24 cellular contexts compared by ENCODE assay signal in the genomic region with DNA sequence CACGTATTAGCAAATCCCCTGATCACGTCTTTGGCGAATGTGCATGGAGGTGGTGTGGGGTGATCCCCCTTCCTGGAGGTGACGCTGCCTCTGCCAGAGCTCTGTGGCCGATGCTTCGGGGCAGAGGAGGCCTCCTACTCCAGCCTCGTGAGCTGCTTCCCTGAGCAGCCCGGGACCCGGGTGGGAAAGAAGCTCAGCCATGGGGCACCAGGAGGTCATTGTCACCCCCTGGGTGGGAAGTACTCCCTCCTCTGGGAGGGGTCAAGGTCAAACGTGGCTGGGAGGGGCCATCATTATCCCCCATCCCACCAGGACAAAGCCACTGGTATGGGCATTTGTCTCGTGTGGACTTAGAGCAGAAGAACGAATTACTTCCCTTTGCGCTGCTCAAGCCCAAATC. TPM values are rescaled to one million over a fixed set of nuclear protein-coding genes. Genes with fewer than 3 reads are reported as not detected.
DNase-seq lines count a peak whose midpoint lies in the region; ATAC-seq and TF ChIP-seq lines count a peak whose summit lies in the region.
"Had no signal": no experiment of that assay in that cellular context is flagged by ENCODE, and none has a peak within 500 bp of the region (broad histone marks: within the 10 kb centered on the region; RNA-seq: fewer than 3 reads in every experiment).

No MANE protein-coding gene starts in this region.

- no peak for TF ChIP-seq POLR2A in suprapubic skin (IDR thresholded peaks at IDR 0.05)

- H3K27ac ChIP-seq in suprapubic skin = no peak overlapping the region
- H3K27ac ChIP-seq: HL-60, KMS-11, PC-9, SJSA1 had no signal

- no peak for TF ChIP-seq EP300 in suprapubic skin (IDR thresholded peaks at IDR 0.05)

- no peak overlapping the region for H3K4me3 Mint-ChIP-seq in activated CD8-positive, alpha-beta T cell treated with anti-CD3 and anti-CD28 coated beads for 36 hours
- H3K4me3 Mint-ChIP-seq in activated CD8-positive, alpha-beta T cell treated with anti-CD3 and anti-CD28 coated beads, Interleukin-2, amount 10 ng/mL, durations not matched to agents 7 days and 5 days = no peak overlapping the region
- H3K4me3 Mint-ChIP-seq in brain = no peak overlapping the region
- H3K4me3 Mint-ChIP-seq in stimulated activated effector memory CD8-positive, alpha-beta T cell treated with anti-CD3 and anti-CD28 coated beads, Interleukin-12 subunit alpha, Interleukin-12 subunit beta, amount 100 ng/mL, for 72 hours = no peak overlapping the region
- H3K4me3 Mint-ChIP-seq: CD4-positive, alpha-beta T cell; IgD-negative memory B cell had no signal

- no peak overlapping the region for H3K4me3 ChIP-seq in H7 (ENCODE audit: insufficient read depth, low read depth, low read length)
- H3K4me3 ChIP-seq in suprapubic skin = no peak overlapping the region
- H3K4me3 ChIP-seq: PC-9, SJSA1 had no signal

- H3K36me3 ChIP-seq in H7 (replicated peaks; ENCODE audit: control insufficient read depth, insufficient read depth, low read length) = no peaks in the 10 kb centered on the region
- H3K36me3 ChIP-seq in suprapubic skin = no peaks in the 10 kb centered on the region
- H3K36me3 ChIP-seq: SJSA1 had no signal

- H3K4me1 ChIP-seq in suprapubic skin = peaks cover 22% of the 10 kb centered on the region
- H3K4me1 ChIP-seq: SJSA1 had no signal

- H3K4me1 Mint-ChIP-seq in activated CD8-positive, alpha-beta T cell treated with anti-CD3 and anti-CD28 coated beads for 36 hours (ENCODE audit: low read depth) = no peaks in the 10 kb centered on the region
- H3K4me1 Mint-ChIP-seq in activated CD8-positive, alpha-beta T cell treated with anti-CD3 and anti-CD28 coated beads, Interleukin-2, amount 10 ng/mL, durations not matched to agents 7 days and 5 days (ENCODE audit: low read depth) = no peaks in the 10 kb centered on the region
- H3K4me1 Mint-ChIP-seq in brain = peaks cover 65% of the 10 kb centered on the region
- peaks cover 5% of the 10 kb centered on the region for H3K4me1 Mint-ChIP-seq in stimulated activated effector memory CD8-positive, alpha-beta T cell treated with anti-CD3 and anti-CD28 coated beads, Interleukin-12 subunit alpha, Interleukin-12 subunit beta, amount 100 ng/mL, for 72 hours
- H3K4me1 Mint-ChIP-seq: IgD-negative memory B cell had no signal

- no peaks in the 10 kb centered on the region for H3K27me3 Mint-ChIP-seq in activated CD8-positive, alpha-beta T cell treated with anti-CD3 and anti-CD28 coated beads for 36 hours
- H3K27me3 Mint-ChIP-seq in activated CD8-positive, alpha-beta T cell treated with anti-CD3 and anti-CD28 coated beads, Interleukin-2, amount 10 ng/mL, durations not matched to agents 7 days and 5 days (ENCODE audit: low read depth) = no peaks in the 10 kb centered on the region
- H3K27me3 Mint-ChIP-seq in brain = peaks cover 3% of the 10 kb centered on the region
- H3K27me3 Mint-ChIP-seq: CD4-positive, alpha-beta T cell; IgD-negative memory B cell had no signal

- H3K9me3 ChIP-seq in suprapubic skin = no peaks in the 10 kb centered on the region
- H3K9me3 ChIP-seq: SJSA1 had no signal

- H3K36me3 Mint-ChIP-seq in activated CD8-positive, alpha-beta T cell treated with anti-CD3 and anti-CD28 coated beads for 36 hours (ENCODE audit: low read depth) = peaks cover 31% of the 10 kb centered on the region
- H3K36me3 Mint-ChIP-seq in activated CD8-positive, alpha-beta T cell treated with anti-CD3 and anti-CD28 coated beads, Interleukin-2, amount 10 ng/mL, durations not matched to agents 7 days and 5 days (ENCODE audit: low read depth) = peaks cover 50% of the 10 kb centered on the region
- no peaks in the 10 kb centered on the region for H3K36me3 Mint-ChIP-seq in brain
- peaks cover 100% of the 10 kb centered on the region for H3K36me3 Mint-ChIP-seq in stimulated activated effector memory CD8-positive, alpha-beta T cell treated with anti-CD3 and anti-CD28 coated beads, Interleukin-12 subunit alpha, Interleukin-12 subunit beta, amount 100 ng/mL, for 72 hours

- H3K27me3 ChIP-seq in H7 (ENCODE audit: control insufficient read depth, insufficient read depth, low read length) (no peaks in the 10 kb centered on the region), suprapubic skin (no peaks in the 10 kb centered on the region)
- H3K27me3 ChIP-seq: SJSA1 had no signal

- no peak for TF ChIP-seq CTCF in activated CD8-positive, alpha-beta T cell treated with anti-CD3 and anti-CD28 coated beads for 36 hours (IDR thresholded peaks at IDR 0.05)
- no peak for TF ChIP-seq CTCF in brain (conservative IDR thresholded peaks at IDR 0.05)
- no peak for TF ChIP-seq CTCF in suprapubic skin (IDR thresholded peaks at IDR 0.05)

- no peak for ATAC-seq in activated CD8-positive, alpha-beta T cell treated with anti-CD3 and anti-CD28 coated beads for 36 hours
- ATAC-seq in activated CD8-positive, alpha-beta T cell treated with anti-CD3 and anti-CD28 coated beads, Interleukin-2, amount 10 ng/mL, durations not matched to agents 7 days and 5 days = no peak
- ATAC-seq in stimulated activated effector memory CD8-positive, alpha-beta T cell treated with anti-CD3 and anti-CD28 coated beads, Interleukin-12 subunit alpha, Interleukin-12 subunit beta, amount 100 ng/mL, for 72 hours = no peak
- ATAC-seq: HCT116 had no signal

- intact Hi-C loops in activated CD8-positive, alpha-beta T cell treated with anti-CD3 and anti-CD28 coated beads for 36 hours (cut with micrococcal nuclease) = no loop called here

- WGBS in suprapubic skin = 74% methylated on average over 10 of the region's 13 CpGs

- no peak for DNase-seq in activated CD8-positive, alpha-beta T cell treated with anti-CD3 and anti-CD28 coated beads for 36 hours
- no peak for DNase-seq in activated CD8-positive, alpha-beta T cell treated with anti-CD3 and anti-CD28 coated beads, Interleukin-2, amount 10 ng/mL, durations not matched to agents 7 days and 5 days
- DNase-seq in H7 = peak; percentile 69
- no peak for DNase-seq in stimulated activated effector memory CD8-positive, alpha-beta T cell treated with anti-CD3 and anti-CD28 coated beads, Interleukin-12 subunit alpha, Interleukin-12 subunit beta, amount 100 ng/mL, for 72 hours (ENCODE audit: low spot score in 2 of 2)
- no peak for DNase-seq in C1 segment of cervical spinal cord (lab: John Stamatoyannopoulos, UW)
- DNase-seq in suprapubic skin (ENCODE audit: low spot score in 2 of 2) = no peak
- DNase-seq: 8988T; CD4-positive, alpha-beta T cell; MM.1S; NCI-H1417; NCI-H1694; NCI-H2029 treated with DMSO at 0.1 percent for 48 hours; NCI-H446 treated with DMSO at 0.1 percent for 48 hours; NCI-H526; NCI-H82; NK-92 treated with Interleukin-12 subunit alpha and Interleukin-12 subunit beta, amount 100 ng/mL, for 24 hours; PC-9; Right ventricle myocardium superior had no signal

- POLR2A ChIA-PET in activated CD8-positive, alpha-beta T cell treated with anti-CD3 and anti-CD28 coated beads for 36 hours (lab: Charles Lee) = interaction anchor here (0.6 to 0.9 kb wide), 2 partner anchors 11 to 68 kb away, joined by 3 read pairs; no protein-coding TSS in a partner anchor
- POLR2A ChIA-PET in activated CD8-positive, alpha-beta T cell treated with anti-CD3 and anti-CD28 coated beads, Interleukin-2, amount 10 ng/mL, durations not matched to agents 7 days and 5 days (lab: Charles Lee) = interaction anchor here (1.0 kb wide), 1 partner anchor 15 kb away, joined by 3 read pairs; no protein-coding TSS in a partner anchor

- no peaks in the 10 kb centered on the region for H3K9me3 Mint-ChIP-seq in activated CD8-positive, alpha-beta T cell treated with anti-CD3 and anti-CD28 coated beads for 36 hours
- H3K9me3 Mint-ChIP-seq in activated CD8-positive, alpha-beta T cell treated with anti-CD3 and anti-CD28 coated beads, Interleukin-2, amount 10 ng/mL, durations not matched to agents 7 days and 5 days (ENCODE audit: insufficient read depth) = no peaks in the 10 kb centered on the region
- peaks cover 0 to 4% (median 0%) of the 10 kb centered on the region in 5 experiments for H3K9me3 Mint-ChIP-seq in brain
- no peaks in the 10 kb centered on the region for H3K9me3 Mint-ChIP-seq in stimulated activated effector memory CD8-positive, alpha-beta T cell treated with anti-CD3 and anti-CD28 coated beads, Interleukin-12 subunit alpha, Interleukin-12 subunit beta, amount 100 ng/mL, for 72 hours
- H3K9me3 Mint-ChIP-seq: CD4-positive, alpha-beta T cell; IgD-negative memory B cell had no signal

- H3K27ac Mint-ChIP-seq in activated CD8-positive, alpha-beta T cell treated with anti-CD3 and anti-CD28 coated beads for 36 hours = peak overlapping the region; percentile 34
- no peak overlapping the region for H3K27ac Mint-ChIP-seq in activated CD8-positive, alpha-beta T cell treated with anti-CD3 and anti-CD28 coated beads, Interleukin-2, amount 10 ng/mL, durations not matched to agents 7 days and 5 days
- peak overlapping the region in 4 of 5 experiments; percentile 14 to 68 (median 42) for H3K27ac Mint-ChIP-seq in brain
- peak overlapping the region; percentile 86 for H3K27ac Mint-ChIP-seq in stimulated activated effector memory CD8-positive, alpha-beta T cell treated with anti-CD3 and anti-CD28 coated beads, Interleukin-12 subunit alpha, Interleukin-12 subunit beta, amount 100 ng/mL, for 72 hours
- H3K27ac Mint-ChIP-seq: CD4-positive, alpha-beta T cell; IgD-negative memory B cell had no signal

- CTCF ChIA-PET in activated CD8-positive, alpha-beta T cell treated with anti-CD3 and anti-CD28 coated beads for 36 hours (lab: Charles Lee) = no interaction called here
- CTCF ChIA-PET in activated CD8-positive, alpha-beta T cell treated with anti-CD3 and anti-CD28 coated beads, Interleukin-2, amount 10 ng/mL, durations not matched to agents 7 days and 5 days (lab: Charles Lee) = no interaction called here

RNA-seq across cellular contexts. Expression of a gene that starts 40.7 kb away (rescaled TPM):
- total RNA-seq in activated CD8-positive, alpha-beta T cell treated with anti-CD3 and anti-CD28 coated beads for 36 hours = 100 to 1,000 TPM; 290 to 299 TPM
- 100 to 1,000 TPM; 343 to 360 TPM for total RNA-seq in activated CD8-positive, alpha-beta T cell treated with anti-CD3 and anti-CD28 coated beads, Interleukin-2, amount 10 ng/mL, durations not matched to agents 7 days and 5 days
- total RNA-seq in H7 (2014; rRNA removed; shearing (Covaris generic)) = 6.6 and 8.4 TPM in 2 replicates
- 91.0 TPM for polyA plus RNA-seq in brain (ENCODE audit: insufficient read depth, low read depth, low replicate concordance)
- 10 to 100 TPM; 13.3 to 17.5 (median 16.2) TPM for total RNA-seq in suprapubic skin

Comparison
In these comparisons a context has a peak if more than half of its experiments do, and no peak if none do; other contexts are left out.
1. RNA of a gene that starts 40.7 kb away (total RNA-seq): 343 to 360 TPM in activated CD8-positive, alpha-beta T cell treated with anti-CD3 and anti-CD28 coated beads, Interleukin-2, amount 10 ng/mL, durations not matched to agents 7 days and 5 days and 290 to 299 TPM in activated CD8-positive, alpha-beta T cell treated with anti-CD3 and anti-CD28 coated beads for 36 hours; 13.3 to 17.5 TPM in suprapubic skin and 6.6 to 8.4 TPM in H7; every median in the first group is over 10 times any median in the second.